Comparison of ENCODE assay signal across 9 cellular contexts in the genomic region with DNA sequence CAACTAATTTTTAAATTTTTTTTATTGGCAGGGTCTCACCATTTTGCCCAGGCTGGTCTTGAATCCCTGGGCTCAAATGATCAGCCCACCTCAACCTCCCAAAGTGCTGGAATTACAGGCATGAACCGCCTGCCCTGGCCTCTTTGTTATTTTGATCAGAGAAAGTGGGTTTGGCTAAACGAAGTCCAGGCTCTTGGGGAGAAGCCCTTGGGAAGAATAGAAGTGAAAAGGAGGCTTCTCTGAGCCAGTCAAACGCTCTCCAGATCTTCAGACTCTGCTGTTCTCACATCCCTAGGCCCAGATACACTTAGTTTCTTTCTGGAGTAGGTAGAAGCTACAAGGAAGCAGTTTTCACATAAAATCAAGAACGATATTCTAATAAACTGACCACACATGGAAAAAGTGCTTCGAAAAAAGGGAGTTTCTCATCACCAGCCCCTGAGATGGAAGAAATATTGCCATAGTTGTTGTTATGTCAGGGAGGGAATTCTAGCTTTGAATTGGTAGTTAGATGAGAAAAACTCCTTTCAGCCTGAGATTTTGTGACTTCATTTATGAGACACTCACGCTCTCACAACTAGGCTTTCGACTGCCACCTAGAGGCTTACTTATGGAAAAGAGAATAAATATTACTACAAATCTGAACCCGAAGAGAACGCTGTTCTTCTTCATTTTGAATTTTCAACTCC. TPM values are rescaled to one million over a fixed set of nuclear protein-coding genes. Genes with fewer than 3 reads are reported as not detected.
DNase-seq lines count a peak whose midpoint lies in the region; ATAC-seq and TF ChIP-seq lines count a peak whose summit lies in the region.
"Had no signal": no experiment of that assay in that cellular context is flagged by ENCODE, and none has a peak within 500 bp of the region (broad histone marks: within the 10 kb centered on the region; RNA-seq: fewer than 3 reads in every experiment).

No MANE protein-coding gene starts in this region.

- no peaks in the 10 kb centered on the region for H3K9me2 ChIP-seq in PC-3 (replicated peaks; ENCODE audit: low read length)

- H3K27ac Mint-ChIP-seq in stimulated activated effector memory CD8-positive, alpha-beta T cell treated with anti-CD3 and anti-CD28 coated beads, Interleukin-12 subunit alpha, Interleukin-12 subunit beta, amount 100 ng/mL, for 72 hours = peak overlapping the region; percentile 6

- H3K4me2 ChIP-seq in PC-3 (ENCODE audit: low read length) (0 out of 2 replicates have a peak overlapping the region, but pooled peaks have one; percentile 34), mammary epithelial cell (ENCODE audit: insufficient read depth, low read depth, low read length) (no peak overlapping the region)

- H3K4me3 ChIP-seq in LNCaP clone FGC (ENCODE audit: low read depth, low read length) (no peak overlapping the region), PC-3 (ENCODE audit: low read length) (no peak overlapping the region), mammary epithelial cell (replicated peaks in 1 of 3; ENCODE audit: insufficient read depth in 1 of 3, low read depth in 2 of 3, low read length in 3 of 3) (no peak overlapping the region)

- CTCF ChIA-PET in PC-3 (lab: Charles Lee) = interaction anchor here (0.5 to 1.6 kb wide), 13 partner anchors 38 to 500 kb away, joined by 3 to 17 read pairs (median 3); no protein-coding TSS in a partner anchor
- CTCF ChIA-PET in mammary epithelial cell (lab: Charles Lee; ENCODE audit: low non-redundant PET) = interaction anchor here (0.6 to 1.2 kb wide), 9 partner anchors 37 to 421 kb away, joined by 3 to 13 read pairs (median 3); no protein-coding TSS in a partner anchor

- no peak overlapping the region for H3K27ac ChIP-seq in PC-3 (ENCODE audit: low read length)
- H3K27ac ChIP-seq in mammary epithelial cell (ENCODE audit: insufficient read depth, low read depth, low read length) = no peak overlapping the region

- WGBS in mammary epithelial cell (ENCODE audit: low coverage, missing lambda C conversion rate) = 34% methylated on average over 9 of the region's 9 CpGs

- dilution Hi-C loops in mammary epithelial cell (cut with HindIII; ENCODE audit: low sequenced_read_pairs) = no loop called here

- H3K9me3 Mint-ChIP-seq in stimulated activated effector memory CD8-positive, alpha-beta T cell treated with anti-CD3 and anti-CD28 coated beads, Interleukin-12 subunit alpha, Interleukin-12 subunit beta, amount 100 ng/mL, for 72 hours = no peaks in the 10 kb centered on the region

- no peaks in the 10 kb centered on the region for H3F3A ChIP-seq in PC-3 (ENCODE audit: low read length, unreplicated experiment)

- H3K9ac ChIP-seq in PC-3 (ENCODE audit: low read length) (no peak overlapping the region), mammary epithelial cell (ENCODE audit: insufficient read depth, low read length) (no peak overlapping the region)

- H3K4me1 Mint-ChIP-seq in stimulated activated effector memory CD8-positive, alpha-beta T cell treated with anti-CD3 and anti-CD28 coated beads, Interleukin-12 subunit alpha, Interleukin-12 subunit beta, amount 100 ng/mL, for 72 hours = peaks cover 9% of the 10 kb centered on the region

- DNase-seq in activated CD8-positive, alpha-beta memory T cell treated with anti-CD3 and anti-CD28 coated beads, Interleukin-2, amount 50 U/mL, for 1 hour (ENCODE audit: extremely low read depth) = peak; percentile 14
- no peak for DNase-seq in activated CD8-positive, alpha-beta memory T cell treated with anti-CD3 and anti-CD28 coated beads, Interleukin-2, amount 50 U/mL, for 48 hours
- peak; percentile 41 for DNase-seq in LNCaP clone FGC (ENCODE audit: low read depth)
- DNase-seq in PC-3 = peak; percentile 81
- DNase-seq in mammary epithelial cell = peak; percentile 47
- DNase-seq in inferior parietal cortex (ENCODE audit: extremely low spot score) = peak; percentile 89
- DNase-seq in stimulated activated effector memory CD8-positive, alpha-beta T cell treated with anti-CD3 and anti-CD28 coated beads, Interleukin-12 subunit alpha, Interleukin-12 subunit beta, amount 100 ng/mL, for 72 hours (ENCODE audit: low spot score in 2 of 2) = peak in 1 of 2 donors; percentile 50

- H3K79me2 ChIP-seq in PC-3 (ENCODE audit: low read length) (no peaks in the 10 kb centered on the region), mammary epithelial cell (ENCODE audit: insufficient read depth, low read length) (no peaks in the 10 kb centered on the region)

- H3K27me3 ChIP-seq in PC-3 (ENCODE audit: low read length) (no peaks in the 10 kb centered on the region), mammary epithelial cell (ENCODE audit: insufficient read depth, low read length) (no peaks in the 10 kb centered on the region)

- BruUV-seq in PC-3 (replicated peaks; lab: Mats Ljungman, UMichigan) = no TSS peak
- no TSS peak for BruUV-seq in mammary epithelial cell (replicated peaks; lab: Mats Ljungman, UMichigan)

- peak; percentile 67 for ATAC-seq in PC-3
- ATAC-seq in stimulated activated effector memory CD8-positive, alpha-beta T cell treated with anti-CD3 and anti-CD28 coated beads, Interleukin-12 subunit alpha, Interleukin-12 subunit beta, amount 100 ng/mL, for 72 hours = no peak
- ATAC-seq in HG02678 (IDR thresholded peaks at IDR 0.05; ENCODE audit: unreplicated experiment) = no peak

- in situ Hi-C loops in mammary epithelial cell (cut with MboI; ENCODE audit: low sequenced_read_pairs in 2 of 2) = loop anchor here (5.0 to 10.0 kb wide), 2 partner anchors 351 to 353 kb away; no protein-coding TSS in a partner anchor

- H2AFZ ChIP-seq in PC-3 (ENCODE audit: low read length) (peak overlapping the region; percentile 50), mammary epithelial cell (ENCODE audit: low read depth, low read length) (peak overlapping the region; percentile 58)

- no peak overlapping the region for H3K4me3 Mint-ChIP-seq in stimulated activated effector memory CD8-positive, alpha-beta T cell treated with anti-CD3 and anti-CD28 coated beads, Interleukin-12 subunit alpha, Interleukin-12 subunit beta, amount 100 ng/mL, for 72 hours

- no peaks in the 10 kb centered on the region for H3K4me1 ChIP-seq in PC-3 (ENCODE audit: insufficient read depth, low read length)
- no peaks in the 10 kb centered on the region for H3K4me1 ChIP-seq in mammary epithelial cell (ENCODE audit: insufficient read depth, low read length)

- H3K36me3 ChIP-seq in PC-3 (ENCODE audit: low read depth, low read length) (no peaks in the 10 kb centered on the region), mammary epithelial cell (ENCODE audit: insufficient read depth, low read length) (no peaks in the 10 kb centered on the region)

- H4K20me1 ChIP-seq in PC-3 (ENCODE audit: low read length) (no peaks in the 10 kb centered on the region), mammary epithelial cell (ENCODE audit: insufficient read depth, low read length) (no peaks in the 10 kb centered on the region)

- intact Hi-C loops in PC-3 (cut with micrococcal nuclease) (loop anchor here (1.0 to 5.0 kb wide), 5 partner anchors 51 to 421 kb away; partner anchors contain the start of gene PAK1), mammary epithelial cell (cut with micrococcal nuclease) (loop anchor here (1.0 to 5.0 kb wide), 5 partner anchors 61 to 421 kb away; partner anchors contain the start of gene PAK1)

- TF ChIP-seq CTCF in LNCaP clone FGC (IDR thresholded peaks at IDR 0.05; ENCODE audit: control insufficient read depth, extremely low read depth, insufficient read depth) (peak; percentile 66), PC-3 (conservative IDR thresholded peaks at IDR 0.05; ENCODE audit: low read depth, low read length) (peak; percentile 90), mammary epithelial cell (conservative IDR thresholded peaks at IDR 0.05 in 1 of 2, IDR thresholded peaks at IDR 0.05 in 1 of 2; ENCODE audit: extremely low read depth in 1 of 2, insufficient read depth in 1 of 2, low read depth in 1 of 2, low read length in 2 of 2) (peak; percentile 47 to 69)

- H3K36me3 Mint-ChIP-seq in stimulated activated effector memory CD8-positive, alpha-beta T cell treated with anti-CD3 and anti-CD28 coated beads, Interleukin-12 subunit alpha, Interleukin-12 subunit beta, amount 100 ng/mL, for 72 hours = no peaks in the 10 kb centered on the region
- H3K36me3 Mint-ChIP-seq: CD8-positive, alpha-beta memory T cell had no signal

- H3K9me3 ChIP-seq in PC-3 (ENCODE audit: low read length) (0 out of 2 replicates have a peak, but pooled peaks cover 3% of the 10 kb centered on the region), mammary epithelial cell (replicated peaks; ENCODE audit: insufficient read depth, low read length) (peaks cover 3% of the 10 kb centered on the region)

- POLR2A ChIA-PET in PC-3 (lab: Charles Lee; ENCODE audit: unreplicated experiment) = interaction anchor here (0.5 to 0.6 kb wide), 4 partner anchors 14 to 594 kb away, joined by 6 to 12 read pairs (median 9); no protein-coding TSS in a partner anchor

RNA-seq across cellular contexts. Expression of gene AQP11, which starts 41.7 kb away (rescaled TPM):
- 2.2 and 3.1 TPM in 2 replicates for total RNA-seq in PC-3 (2014; rRNA removed)
- under 1 TPM; 0.14 to 0.67 TPM for total RNA-seq in mammary epithelial cell
- polyA plus RNA-seq in mammary epithelial cell = 0.11 TPM
- polyA minus RNA-seq in mammary epithelial cell = not detected
